ENCODE assay signal across 1 cellular context in the genomic region with DNA sequence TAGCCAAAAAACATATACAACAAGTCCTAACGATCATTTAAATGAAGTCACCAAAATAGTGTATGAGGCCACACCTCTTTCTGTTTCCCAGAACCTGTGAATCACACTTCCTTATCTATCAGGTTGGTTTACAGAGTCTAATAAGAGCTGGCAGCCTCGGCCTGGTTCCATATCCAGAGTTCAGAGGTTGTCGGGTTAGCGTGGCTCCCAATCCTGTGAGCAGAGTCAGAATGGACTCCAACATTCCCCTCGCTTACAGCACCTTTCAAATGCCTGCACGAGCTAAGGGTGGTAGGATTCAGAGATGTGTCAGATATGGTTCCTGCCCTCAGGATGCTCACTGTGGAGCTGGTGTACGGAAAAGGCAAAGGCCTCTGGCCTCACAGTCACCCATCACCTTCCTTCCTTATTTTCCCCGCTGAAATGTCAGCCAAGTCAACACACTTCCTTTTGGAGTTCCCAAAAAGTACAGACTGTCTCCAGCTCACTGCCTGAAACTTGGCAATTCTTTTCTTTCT.
TF ChIP-seq lines count a peak whose summit lies in the region.

No MANE protein-coding gene starts in this region.

TF ChIP-seq in K562, 482 proteins besides CTCF, POLR2A, EP300 and RAD21 (continued from another document):
- TF ChIP-seq PHB (CRISPR knock-in tag; IDR thresholded peaks at IDR 0.05), result no peak
- TF ChIP-seq PHF21A (IDR thresholded peaks at IDR 0.05; ENCODE audit: borderline replicate concordance, low read depth), result no peak
- TF ChIP-seq SNRNP70 (optimal IDR thresholded peaks at IDR 0.05; ENCODE audit: low read depth, low read length), result no peak
- no peak for TF ChIP-seq YY1 (IDR thresholded peaks at IDR 0.05; ENCODE audit: borderline replicate concordance in 1 of 3, control insufficient read depth in 1 of 3, extremely low read depth in 1 of 3, insufficient read depth in 3 of 3, insufficient read length in 1 of 3, insufficient replicate concordance in 2 of 3, low read depth in 1 of 3, low read length in 2 of 3)
- no peak for TF ChIP-seq BCLAF1 (IDR thresholded peaks at IDR 0.05; ENCODE audit: borderline replicate concordance in 1 of 2, control insufficient read depth in 1 of 2, low read depth in 2 of 2, low read length in 1 of 2)
- TF ChIP-seq ATF2 (CRISPR knock-in tag; IDR thresholded peaks at IDR 0.05), result no peak
- TF ChIP-seq FOXK1 (CRISPR knock-in tag; IDR thresholded peaks at IDR 0.05; ENCODE audit: borderline replicate concordance), result no peak
- no peak for TF ChIP-seq CAMTA2 (CRISPR knock-in tag; conservative IDR thresholded peaks at IDR 0.05)
- TF ChIP-seq, protein P1, sequence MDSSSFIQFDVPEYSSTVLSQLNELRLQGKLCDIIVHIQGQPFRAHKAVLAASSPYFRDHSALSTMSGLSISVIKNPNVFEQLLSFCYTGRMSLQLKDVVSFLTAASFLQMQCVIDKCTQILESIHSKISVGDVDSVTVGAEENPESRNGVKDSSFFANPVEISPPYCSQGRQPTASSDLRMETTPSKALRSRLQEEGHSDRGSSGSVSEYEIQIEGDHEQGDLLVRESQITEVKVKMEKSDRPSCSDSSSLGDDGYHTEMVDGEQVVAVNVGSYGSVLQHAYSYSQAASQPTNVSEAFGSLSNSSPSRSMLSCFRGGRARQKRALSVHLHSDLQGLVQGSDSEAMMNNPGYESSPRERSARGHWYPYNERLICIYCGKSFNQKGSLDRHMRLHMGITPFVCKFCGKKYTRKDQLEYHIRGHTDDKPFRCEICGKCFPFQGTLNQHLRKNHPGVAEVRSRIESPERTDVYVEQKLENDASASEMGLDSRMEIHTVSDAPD (CRISPR knock-in tag; IDR thresholded peaks at IDR 0.05), result no peak
